In the genomic region with DNA sequence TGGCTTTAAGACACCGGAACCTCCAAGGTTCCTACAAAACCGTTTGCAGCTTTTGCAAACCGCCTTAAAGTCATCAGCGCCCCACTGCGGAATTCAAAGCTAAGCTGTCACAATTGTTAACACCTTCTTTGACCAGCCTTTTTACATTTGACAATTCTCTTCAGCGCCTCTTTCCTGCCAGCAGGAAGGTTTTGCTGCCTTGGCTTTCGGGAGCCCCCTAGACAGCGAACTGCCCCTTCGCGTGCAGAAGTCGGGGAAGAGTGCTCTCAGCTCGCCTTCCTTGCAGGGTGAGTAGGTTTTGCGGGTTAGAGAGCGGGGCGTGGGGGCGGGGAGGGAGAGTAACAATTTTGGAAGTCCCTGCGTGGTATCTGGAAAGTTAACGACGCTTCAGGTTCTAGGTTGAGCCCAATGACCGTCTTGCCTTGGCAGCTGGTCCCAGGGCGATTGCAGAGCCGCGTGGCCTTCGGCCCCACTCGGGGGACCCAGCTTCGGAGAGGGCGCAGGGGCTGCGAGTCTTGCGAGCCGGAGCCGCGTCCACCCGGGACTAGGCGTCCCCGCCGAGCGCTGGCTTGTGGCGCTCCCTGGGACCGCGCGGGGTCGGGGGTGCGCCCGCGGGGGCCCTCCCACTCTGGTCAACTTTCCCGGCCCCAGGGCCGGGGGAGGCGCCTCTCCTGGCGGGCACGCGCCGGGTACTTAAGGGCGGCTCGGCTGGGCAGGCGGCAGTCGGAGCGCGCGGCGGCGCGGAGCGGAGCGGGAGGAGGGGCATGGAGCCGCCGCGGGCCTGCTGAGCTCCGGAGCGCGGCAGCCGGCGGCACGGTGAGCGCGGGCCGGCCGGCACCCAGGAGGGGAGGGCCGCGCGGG, we compare ENCODE assay signal across 1 cellular context.
A peak's percentile ranks its signal among the peaks of the same experiment; 100 is the strongest.
TF ChIP-seq lines count a peak whose summit lies in the region.

A gene with protein sequence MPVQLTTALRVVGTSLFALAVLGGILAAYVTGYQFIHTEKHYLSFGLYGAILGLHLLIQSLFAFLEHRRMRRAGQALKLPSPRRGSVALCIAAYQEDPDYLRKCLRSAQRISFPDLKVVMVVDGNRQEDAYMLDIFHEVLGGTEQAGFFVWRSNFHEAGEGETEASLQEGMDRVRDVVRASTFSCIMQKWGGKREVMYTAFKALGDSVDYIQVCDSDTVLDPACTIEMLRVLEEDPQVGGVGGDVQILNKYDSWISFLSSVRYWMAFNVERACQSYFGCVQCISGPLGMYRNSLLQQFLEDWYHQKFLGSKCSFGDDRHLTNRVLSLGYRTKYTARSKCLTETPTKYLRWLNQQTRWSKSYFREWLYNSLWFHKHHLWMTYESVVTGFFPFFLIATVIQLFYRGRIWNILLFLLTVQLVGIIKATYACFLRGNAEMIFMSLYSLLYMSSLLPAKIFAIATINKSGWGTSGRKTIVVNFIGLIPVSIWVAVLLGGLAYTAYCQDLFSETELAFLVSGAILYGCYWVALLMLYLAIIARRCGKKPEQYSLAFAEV (plus strand): TSS at position 153 of the 861 bp plus-strand sequence. CDS start 3,743 bp downstream, outside the sequence.

TF ChIP-seq in K562, 482 proteins besides CTCF, POLR2A, EP300 and RAD21 (continued from another document and continues in another):
- TF ChIP-seq ZBTB7A (IDR thresholded peaks at IDR 0.05; ENCODE audit: borderline replicate concordance, control insufficient read depth, low read depth, low read length) (peak; percentile 55; the same call in 1 of the 2 replicates), SAFB (IDR thresholded peaks at IDR 0.05; ENCODE audit: borderline replicate concordance, low read depth, low read length) (peak; percentile 61), ZNF384 (IDR thresholded peaks at IDR 0.05; ENCODE audit: low read depth, low read length) (0 out of 2 replicates have a peak, but pooled peaks have one; percentile 5), CTBP1 (IDR thresholded peaks at IDR 0.05; ENCODE audit: borderline replicate concordance) (peak; percentile 64), MTA3 (IDR thresholded peaks at IDR 0.05; ENCODE audit: borderline replicate concordance) (peak; percentile 28; the same call in 1 of the 2 replicates), CCNT2 (IDR thresholded peaks at IDR 0.05; ENCODE audit: borderline replicate concordance, extremely low read depth, insufficient read length, low read depth, low read length) (peak; percentile 63), POLR2G (IDR thresholded peaks at IDR 0.05; ENCODE audit: low read depth, low read length) (peak; percentile 74), MEIS2 (IDR thresholded peaks at IDR 0.05; ENCODE audit: partially characterized antibody) (peak; percentile 54), LCOR (CRISPR knock-in tag; IDR thresholded peaks at IDR 0.05) (peak; percentile 53; the same call in 1 of the 2 replicates), ZNF75A (CRISPR knock-in tag; IDR thresholded peaks at IDR 0.05) (no peak), NONO (IDR thresholded peaks at IDR 0.05; ENCODE audit: low read depth in 2 of 2, low read length in 1 of 2) (peak in 1 of 2 experiments; percentile 54; a peak in 1 of 4 replicates), PCBP1 (IDR thresholded peaks at IDR 0.05; ENCODE audit: low read depth, low read length, poor library complexity, severe bottlenecking) (no peak), SMAD2 (IDR thresholded peaks at IDR 0.05; ENCODE audit: low read depth, low read length) (no peak), RB1 (IDR thresholded peaks at IDR 0.05; ENCODE audit: low read depth) (0 out of 2 replicates have a peak, but pooled peaks have one; percentile 28), EGR1 (conservative IDR thresholded peaks at IDR 0.05) (peak; percentile 20; the same call in 1 of the 2 replicates), PHF8 (IDR thresholded peaks at IDR 0.05; ENCODE audit: borderline replicate concordance, low read length) (peak; percentile 15; the same call in 1 of the 2 replicates), MAZ (CRISPR knock-in tag; conservative IDR thresholded peaks at IDR 0.05 in 1 of 2, IDR thresholded peaks at IDR 0.05 in 1 of 2) (peak in 1 of 2 experiments; percentile 12; a peak in 1 of 4 replicates), CBFA2T3 (IDR thresholded peaks at IDR 0.05) (no peak), RBBP5 (IDR thresholded peaks at IDR 0.05; ENCODE audit: borderline replicate concordance, insufficient read depth, low read length, poor library complexity, severe bottlenecking) (peak; percentile 53), CXXC5 (CRISPR knock-in tag; IDR thresholded peaks at IDR 0.05) (peak; percentile 50), FIP1L1 (IDR thresholded peaks at IDR 0.05; ENCODE audit: low read depth, low read length, poor library complexity, severe bottlenecking) (peak; percentile 41), YY1 (IDR thresholded peaks at IDR 0.05; ENCODE audit: borderline replicate concordance in 1 of 3, control insufficient read depth in 1 of 3, extremely low read depth in 1 of 3, insufficient read depth in 3 of 3, insufficient read length in 1 of 3, insufficient replicate concordance in 2 of 3, low read depth in 1 of 3, low read length in 2 of 3) (peak in 1 of 3 experiments; percentile 11), FOXJ2 (tag; IDR thresholded peaks at IDR 0.05) (no peak), SOX6 (IDR thresholded peaks at IDR 0.05) (peak; percentile 28; the same call in 1 of the 2 replicates)
- TF ChIP-seq, protein P1, sequence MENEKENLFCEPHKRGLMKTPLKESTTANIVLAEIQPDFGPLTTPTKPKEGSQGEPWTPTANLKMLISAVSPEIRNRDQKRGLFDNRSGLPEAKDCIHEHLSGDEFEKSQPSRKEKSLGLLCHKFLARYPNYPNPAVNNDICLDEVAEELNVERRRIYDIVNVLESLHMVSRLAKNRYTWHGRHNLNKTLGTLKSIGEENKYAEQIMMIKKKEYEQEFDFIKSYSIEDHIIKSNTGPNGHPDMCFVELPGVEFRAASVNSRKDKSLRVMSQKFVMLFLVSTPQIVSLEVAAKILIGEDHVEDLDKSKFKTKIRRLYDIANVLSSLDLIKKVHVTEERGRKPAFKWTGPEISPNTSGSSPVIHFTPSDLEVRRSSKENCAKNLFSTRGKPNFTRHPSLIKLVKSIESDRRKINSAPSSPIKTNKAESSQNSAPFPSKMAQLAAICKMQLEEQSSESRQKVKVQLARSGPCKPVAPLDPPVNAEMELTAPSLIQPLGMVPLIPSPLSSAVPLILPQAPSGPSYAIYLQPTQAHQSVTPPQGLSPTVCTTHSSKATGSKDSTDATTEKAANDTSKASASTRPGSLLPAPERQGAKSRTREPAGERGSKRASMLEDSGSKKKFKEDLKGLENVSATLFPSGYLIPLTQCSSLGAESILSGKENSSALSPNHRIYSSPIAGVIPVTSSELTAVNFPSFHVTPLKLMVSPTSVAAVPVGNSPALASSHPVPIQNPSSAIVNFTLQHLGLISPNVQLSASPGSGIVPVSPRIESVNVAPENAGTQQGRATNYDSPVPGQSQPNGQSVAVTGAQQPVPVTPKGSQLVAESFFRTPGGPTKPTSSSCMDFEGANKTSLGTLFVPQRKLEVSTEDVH (IDR thresholded peaks at IDR 0.05; ENCODE audit: low read depth, partially characterized antibody) = no peak
- TF ChIP-seq, protein P2, sequence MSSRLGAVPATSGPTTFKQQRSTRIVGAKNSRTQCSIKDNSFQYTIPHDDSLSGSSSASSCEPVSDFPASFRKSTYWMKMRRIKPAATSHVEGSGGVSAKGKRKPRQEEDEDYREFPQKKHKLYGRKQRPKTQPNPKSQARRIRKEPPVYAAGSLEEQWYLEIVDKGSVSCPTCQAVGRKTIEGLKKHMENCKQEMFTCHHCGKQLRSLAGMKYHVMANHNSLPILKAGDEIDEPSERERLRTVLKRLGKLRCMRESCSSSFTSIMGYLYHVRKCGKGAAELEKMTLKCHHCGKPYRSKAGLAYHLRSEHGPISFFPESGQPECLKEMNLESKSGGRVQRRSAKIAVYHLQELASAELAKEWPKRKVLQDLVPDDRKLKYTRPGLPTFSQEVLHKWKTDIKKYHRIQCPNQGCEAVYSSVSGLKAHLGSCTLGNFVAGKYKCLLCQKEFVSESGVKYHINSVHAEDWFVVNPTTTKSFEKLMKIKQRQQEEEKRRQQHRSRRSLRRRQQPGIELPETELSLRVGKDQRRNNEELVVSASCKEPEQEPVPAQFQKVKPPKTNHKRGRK (tag; IDR thresholded peaks at IDR 0.05) = no peak
- TF ChIP-seq, protein P3, sequence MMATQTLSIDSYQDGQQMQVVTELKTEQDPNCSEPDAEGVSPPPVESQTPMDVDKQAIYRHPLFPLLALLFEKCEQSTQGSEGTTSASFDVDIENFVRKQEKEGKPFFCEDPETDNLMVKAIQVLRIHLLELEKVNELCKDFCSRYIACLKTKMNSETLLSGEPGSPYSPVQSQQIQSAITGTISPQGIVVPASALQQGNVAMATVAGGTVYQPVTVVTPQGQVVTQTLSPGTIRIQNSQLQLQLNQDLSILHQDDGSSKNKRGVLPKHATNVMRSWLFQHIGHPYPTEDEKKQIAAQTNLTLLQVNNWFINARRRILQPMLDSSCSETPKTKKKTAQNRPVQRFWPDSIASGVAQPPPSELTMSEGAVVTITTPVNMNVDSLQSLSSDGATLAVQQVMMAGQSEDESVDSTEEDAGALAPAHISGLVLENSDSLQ (IDR thresholded peaks at IDR 0.05) = peak; percentile 39
- TF ChIP-seq, protein P4, sequence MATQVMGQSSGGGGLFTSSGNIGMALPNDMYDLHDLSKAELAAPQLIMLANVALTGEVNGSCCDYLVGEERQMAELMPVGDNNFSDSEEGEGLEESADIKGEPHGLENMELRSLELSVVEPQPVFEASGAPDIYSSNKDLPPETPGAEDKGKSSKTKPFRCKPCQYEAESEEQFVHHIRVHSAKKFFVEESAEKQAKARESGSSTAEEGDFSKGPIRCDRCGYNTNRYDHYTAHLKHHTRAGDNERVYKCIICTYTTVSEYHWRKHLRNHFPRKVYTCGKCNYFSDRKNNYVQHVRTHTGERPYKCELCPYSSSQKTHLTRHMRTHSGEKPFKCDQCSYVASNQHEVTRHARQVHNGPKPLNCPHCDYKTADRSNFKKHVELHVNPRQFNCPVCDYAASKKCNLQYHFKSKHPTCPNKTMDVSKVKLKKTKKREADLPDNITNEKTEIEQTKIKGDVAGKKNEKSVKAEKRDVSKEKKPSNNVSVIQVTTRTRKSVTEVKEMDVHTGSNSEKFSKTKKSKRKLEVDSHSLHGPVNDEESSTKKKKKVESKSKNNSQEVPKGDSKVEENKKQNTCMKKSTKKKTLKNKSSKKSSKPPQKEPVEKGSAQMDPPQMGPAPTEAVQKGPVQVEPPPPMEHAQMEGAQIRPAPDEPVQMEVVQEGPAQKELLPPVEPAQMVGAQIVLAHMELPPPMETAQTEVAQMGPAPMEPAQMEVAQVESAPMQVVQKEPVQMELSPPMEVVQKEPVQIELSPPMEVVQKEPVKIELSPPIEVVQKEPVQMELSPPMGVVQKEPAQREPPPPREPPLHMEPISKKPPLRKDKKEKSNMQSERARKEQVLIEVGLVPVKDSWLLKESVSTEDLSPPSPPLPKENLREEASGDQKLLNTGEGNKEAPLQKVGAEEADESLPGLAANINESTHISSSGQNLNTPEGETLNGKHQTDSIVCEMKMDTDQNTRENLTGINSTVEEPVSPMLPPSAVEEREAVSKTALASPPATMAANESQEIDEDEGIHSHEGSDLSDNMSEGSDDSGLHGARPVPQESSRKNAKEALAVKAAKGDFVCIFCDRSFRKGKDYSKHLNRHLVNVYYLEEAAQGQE (CRISPR knock-in tag; IDR thresholded peaks at IDR 0.05; ENCODE audit: low read depth) = no peak
- TF ChIP-seq, protein P5, sequence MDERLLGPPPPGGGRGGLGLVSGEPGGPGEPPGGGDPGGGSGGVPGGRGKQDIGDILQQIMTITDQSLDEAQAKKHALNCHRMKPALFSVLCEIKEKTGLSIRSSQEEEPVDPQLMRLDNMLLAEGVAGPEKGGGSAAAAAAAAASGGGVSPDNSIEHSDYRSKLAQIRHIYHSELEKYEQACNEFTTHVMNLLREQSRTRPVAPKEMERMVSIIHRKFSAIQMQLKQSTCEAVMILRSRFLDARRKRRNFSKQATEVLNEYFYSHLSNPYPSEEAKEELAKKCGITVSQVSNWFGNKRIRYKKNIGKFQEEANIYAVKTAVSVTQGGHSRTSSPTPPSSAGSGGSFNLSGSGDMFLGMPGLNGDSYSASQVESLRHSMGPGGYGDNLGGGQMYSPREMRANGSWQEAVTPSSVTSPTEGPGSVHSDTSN (CRISPR knock-in tag; IDR thresholded peaks at IDR 0.05; ENCODE audit: low read depth) = no peak
- TF ChIP-seq, protein P5 (tag; conservative IDR thresholded peaks at IDR 0.05; ENCODE audit: low read depth) = peak; percentile 52
- TF ChIP-seq, protein P6, sequence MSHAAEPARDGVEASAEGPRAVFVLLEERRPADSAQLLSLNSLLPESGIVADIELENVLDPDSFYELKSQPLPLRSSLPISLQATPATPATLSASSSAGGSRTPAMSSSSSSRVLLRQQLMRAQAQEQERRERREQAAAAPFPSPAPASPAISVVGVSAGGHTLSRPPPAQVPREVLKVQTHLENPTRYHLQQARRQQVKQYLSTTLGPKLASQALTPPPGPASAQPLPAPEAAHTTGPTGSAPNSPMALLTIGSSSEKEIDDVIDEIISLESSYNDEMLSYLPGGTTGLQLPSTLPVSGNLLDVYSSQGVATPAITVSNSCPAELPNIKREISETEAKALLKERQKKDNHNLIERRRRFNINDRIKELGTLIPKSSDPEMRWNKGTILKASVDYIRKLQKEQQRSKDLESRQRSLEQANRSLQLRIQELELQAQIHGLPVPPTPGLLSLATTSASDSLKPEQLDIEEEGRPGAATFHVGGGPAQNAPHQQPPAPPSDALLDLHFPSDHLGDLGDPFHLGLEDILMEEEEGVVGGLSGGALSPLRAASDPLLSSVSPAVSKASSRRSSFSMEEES (CRISPR knock-in tag; IDR thresholded peaks at IDR 0.05) = no peak
- TF ChIP-seq, protein P7, sequence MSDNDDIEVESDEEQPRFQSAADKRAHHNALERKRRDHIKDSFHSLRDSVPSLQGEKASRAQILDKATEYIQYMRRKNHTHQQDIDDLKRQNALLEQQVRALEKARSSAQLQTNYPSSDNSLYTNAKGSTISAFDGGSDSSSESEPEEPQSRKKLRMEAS (CRISPR knock-in tag; IDR thresholded peaks at IDR 0.05) = 0 out of 2 replicates have a peak, but pooled peaks have one; percentile 41
- TF ChIP-seq, protein P8, sequence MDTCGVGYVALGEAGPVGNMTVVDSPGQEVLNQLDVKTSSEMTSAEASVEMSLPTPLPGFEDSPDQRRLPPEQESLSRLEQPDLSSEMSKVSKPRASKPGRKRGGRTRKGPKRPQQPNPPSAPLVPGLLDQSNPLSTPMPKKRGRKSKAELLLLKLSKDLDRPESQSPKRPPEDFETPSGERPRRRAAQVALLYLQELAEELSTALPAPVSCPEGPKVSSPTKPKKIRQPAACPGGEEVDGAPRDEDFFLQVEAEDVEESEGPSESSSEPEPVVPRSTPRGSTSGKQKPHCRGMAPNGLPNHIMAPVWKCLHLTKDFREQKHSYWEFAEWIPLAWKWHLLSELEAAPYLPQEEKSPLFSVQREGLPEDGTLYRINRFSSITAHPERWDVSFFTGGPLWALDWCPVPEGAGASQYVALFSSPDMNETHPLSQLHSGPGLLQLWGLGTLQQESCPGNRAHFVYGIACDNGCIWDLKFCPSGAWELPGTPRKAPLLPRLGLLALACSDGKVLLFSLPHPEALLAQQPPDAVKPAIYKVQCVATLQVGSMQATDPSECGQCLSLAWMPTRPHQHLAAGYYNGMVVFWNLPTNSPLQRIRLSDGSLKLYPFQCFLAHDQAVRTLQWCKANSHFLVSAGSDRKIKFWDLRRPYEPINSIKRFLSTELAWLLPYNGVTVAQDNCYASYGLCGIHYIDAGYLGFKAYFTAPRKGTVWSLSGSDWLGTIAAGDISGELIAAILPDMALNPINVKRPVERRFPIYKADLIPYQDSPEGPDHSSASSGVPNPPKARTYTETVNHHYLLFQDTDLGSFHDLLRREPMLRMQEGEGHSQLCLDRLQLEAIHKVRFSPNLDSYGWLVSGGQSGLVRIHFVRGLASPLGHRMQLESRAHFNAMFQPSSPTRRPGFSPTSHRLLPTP (IDR thresholded peaks at IDR 0.05; ENCODE audit: borderline replicate concordance, extremely low read depth, insufficient read length) = no peak
